8 cellular contexts compared by ENCODE assay signal in the genomic region with DNA sequence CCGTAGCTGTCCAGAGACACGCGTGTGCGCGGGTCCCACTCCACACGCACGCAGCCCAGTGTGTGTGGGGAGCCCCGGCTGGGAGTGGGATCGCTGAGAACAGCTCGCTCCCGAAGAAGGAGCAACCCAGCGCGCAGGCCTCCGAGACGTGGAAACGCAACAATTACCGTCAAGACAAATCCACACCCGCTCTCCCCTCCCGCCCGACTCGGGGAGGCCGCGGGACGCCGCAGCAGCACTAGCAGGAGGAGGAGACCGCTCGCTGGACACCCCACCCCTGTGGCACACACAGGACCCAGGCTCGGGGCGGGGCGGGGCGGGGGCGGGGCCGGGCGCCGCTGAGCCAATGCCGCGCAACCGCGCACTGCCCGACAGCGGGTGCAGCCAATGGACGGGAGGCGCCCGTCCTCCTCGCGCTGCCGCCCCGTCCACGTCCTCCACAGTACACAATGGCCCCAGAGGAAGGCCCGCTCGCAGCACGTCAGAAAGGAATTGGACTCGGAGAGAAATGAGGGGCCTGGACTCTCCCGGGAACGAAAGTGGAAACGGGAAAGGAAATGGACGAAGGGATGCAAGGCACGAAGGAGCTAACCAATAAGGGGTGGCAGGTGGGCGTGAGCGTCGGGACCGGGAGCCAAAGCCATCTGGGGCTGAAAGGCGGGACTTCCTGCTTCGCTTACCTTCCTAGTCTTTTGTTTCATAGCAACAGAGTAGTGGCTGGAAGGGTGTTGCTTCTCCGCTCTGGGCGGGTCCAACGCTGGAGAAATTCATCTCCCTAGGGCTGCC. TPM values are rescaled to one million over a fixed set of nuclear protein-coding genes. Genes with fewer than 3 reads are reported as not detected.
DNase-seq lines count a peak whose midpoint lies in the region; ATAC-seq and TF ChIP-seq lines count a peak whose summit lies in the region.

A gene (minus strand): TSS at position 268 of the 786 bp plus-strand sequence. CDS start 1,435 bp downstream, outside the sequence.

- under 1% methylated on average over 67 of the region's 67 CpGs for WGBS in thymus

- H3K27me3 Mint-ChIP-seq in osteocyte (ENCODE audit: unreplicated experiment), result no peaks in the 10 kb centered on the region

- peaks cover 47% of the 10 kb centered on the region for H3K4me1 Mint-ChIP-seq in osteocyte (ENCODE audit: unreplicated experiment)

- peaks cover 3% of the 10 kb centered on the region for H3K36me3 ChIP-seq in thymus (ENCODE audit: control insufficient read depth, insufficient read depth)

- H3K9me3 ChIP-seq in thymus (ENCODE audit: control insufficient read depth), result no peaks in the 10 kb centered on the region

- H3K9me3 Mint-ChIP-seq in osteocyte (ENCODE audit: unreplicated experiment), result no peaks in the 10 kb centered on the region

- peak; percentile 77 for DNase-seq in GM12864 (ENCODE audit: low read depth)
- peak; percentile 89 to 99 (median 99) for DNase-seq in NCI-H1417 (lab: John Stamatoyannopoulos, UW)
- DNase-seq in SW 1271 (lab: John Stamatoyannopoulos, UW), result peak; percentile 81 to 95
- peak; percentile 51 for DNase-seq in activated naive CD8-positive, alpha-beta T cell treated with anti-CD3 and anti-CD28 coated beads, Interleukin-2, amount 50 U/mL, for 16 hours (ENCODE audit: low read depth, low spot score)
- peak; percentile 79 to 97 (median 91) for DNase-seq in head of caudate nucleus
- DNase-seq in osteocyte (ENCODE audit: extremely low spot score, unreplicated experiment), result peak; percentile 97

- peak within 1 kb of the TSS; percentile 100 for H3K27ac Mint-ChIP-seq in osteocyte (ENCODE audit: unreplicated experiment)

- no peaks in the 10 kb centered on the region for H3K27me3 ChIP-seq in thymus (ENCODE audit: control insufficient read depth, insufficient read depth)

- H3K4me3 Mint-ChIP-seq in osteocyte (ENCODE audit: unreplicated experiment), result peak within 1 kb of the TSS; percentile 99

- no peak for TF ChIP-seq CTCF in GM12864 (IDR thresholded peaks at IDR 0.05; ENCODE audit: low read depth, low read length, missing control alignments)
- no peak for TF ChIP-seq CTCF in osteocyte (IDR thresholded peaks at IDR 0.05)

- peaks cover 8% of the 10 kb centered on the region for H3K36me3 Mint-ChIP-seq in osteocyte (ENCODE audit: unreplicated experiment)

- H3K4me3 ChIP-seq in GM12864 (ENCODE audit: low read depth, low read length), result peak within 1 kb of the TSS; percentile 96
- peak within 1 kb of the TSS; percentile 83 for H3K4me3 ChIP-seq in thymus (ENCODE audit: low read length)

- peaks cover 3% of the 10 kb centered on the region for H3K4me1 ChIP-seq in thymus (ENCODE audit: control insufficient read depth, insufficient read depth, low read length)

- ATAC-seq in HG02759 (IDR thresholded peaks at IDR 0.05; ENCODE audit: unreplicated experiment), result peak; percentile 89

- H3K27ac ChIP-seq in thymus (ENCODE audit: low read depth), result peak within 1 kb of the TSS; percentile 80

- intact Hi-C loops in head of caudate nucleus (cut with DNase I), result no loop called here

RNA-seq across cellular contexts. Expression of the gene that starts here (rescaled TPM):
- total RNA-seq in osteocyte, result 24.6 and 28.8 TPM in 2 replicates
- polyA plus RNA-seq in thymus, result 25.0 TPM

Comparison
In these comparisons a context has a peak if more than half of its experiments do, and no peak if none do; other contexts are left out.
1. Peak in every context shown above with its lines: DNase-seq, ATAC-seq, H3K4me3 ChIP-seq and H3K27ac ChIP-seq.